12 cellular contexts compared by ENCODE assay signal in genomic region chr7:47941136-47941844, GRCh38. TPM values are rescaled to one million over a fixed set of nuclear protein-coding genes. Genes with fewer than 3 reads are reported as not detected.
A peak's percentile ranks its signal among the peaks of the same experiment; 100 is the strongest.
DNase-seq lines count a peak whose midpoint lies in the region; ATAC-seq and TF ChIP-seq lines count a peak whose summit lies in the region.
"Had no signal": no experiment of that assay in that cellular context is flagged by ENCODE, and none has a peak within 500 bp of the region (broad histone marks: within the 10 kb centered on the region; RNA-seq: fewer than 3 reads in every experiment).

No MANE protein-coding gene starts in this region.

- no peaks in the 10 kb centered on the region for H3K36me3 ChIP-seq in HUES64 (ENCODE audit: insufficient read depth, low read length)
- no peaks in the 10 kb centered on the region for H3K36me3 ChIP-seq in upper lobe of left lung

- TF ChIP-seq EP300 in upper lobe of left lung (IDR thresholded peaks at IDR 0.05), result peak; percentile 22 to 85 (median 68)

- peak; percentile 39 to 40 for ATAC-seq in upper lobe of left lung (ENCODE audit: low FRiP score in 2 of 2)
- ATAC-seq in HG02884 (IDR thresholded peaks at IDR 0.05; ENCODE audit: unreplicated experiment), result no peak

- no peaks in the 10 kb centered on the region for H3K9me3 ChIP-seq in HUES64 (ENCODE audit: insufficient read depth, low read depth, low read length)
- no peaks in the 10 kb centered on the region for H3K9me3 ChIP-seq in upper lobe of left lung

- DNase-seq in cardiac fibroblast (ENCODE audit: low read depth in 2 of 2) (peak; percentile 92), kidney glomerular epithelial cell (lab: John Stamatoyannopoulos, UW) (peak; percentile 35), upper lobe of left lung (peak in 1 of 2 donors; percentile 64), NCI-H345 treated with DMSO at 0.1 percent for 48 hours (lab: John Stamatoyannopoulos, UW; ENCODE audit: unreplicated experiment) (no peak), UCSD-AML1 (lab: John Stamatoyannopoulos, UW; ENCODE audit: unreplicated experiment) (no peak), Ammon's horn (ENCODE audit: low spot score) (no peak)
- DNase-seq: activated CD4-positive, alpha-beta memory T cell treated with anti-CD3 and anti-CD28 coated beads for 36 hours; NCI-H526 treated with DMSO at 0.1 percent for 48 hours; stimulated activated CD4-positive, alpha-beta T cell treated with anti-CD3 and anti-CD28 coated beads, Interleukin-12 subunit alpha, Interleukin-12 subunit beta, amount 100 ng/mL, for 4 hours had no signal

- H3K4me1 ChIP-seq in HUES64 (ENCODE audit: insufficient read depth, low read length) (peaks cover 22% of the 10 kb centered on the region), upper lobe of left lung (peaks cover 24 to 34% (median 29%) of the 10 kb centered on the region in 4 donors)

- TF ChIP-seq POLR2A in upper lobe of left lung (IDR thresholded peaks at IDR 0.05), result peak in 1 of 4 donors; percentile 19

- H3K27me3 ChIP-seq in HUES64 (ENCODE audit: insufficient read depth, low read length) (no peaks in the 10 kb centered on the region), upper lobe of left lung (no peaks in the 10 kb centered on the region)

- H3K9ac ChIP-seq in HUES64 (ENCODE audit: low read depth, low read length), result no peak overlapping the region

- 77% methylated on average over 9 of the region's 9 CpGs for WGBS in HUES64
- 44 to 49% methylated on average over 9 of the region's 9 CpGs for WGBS in upper lobe of left lung, 2 donors

- H3K4me3 ChIP-seq in HUES64 (ENCODE audit: low read length), result no peak overlapping the region
- H3K4me3 ChIP-seq in cardiac fibroblast (replicated peaks in 1 of 2; ENCODE audit: low read depth in 2 of 2, low read length in 2 of 2), result no peak overlapping the region
- H3K4me3 ChIP-seq in upper lobe of left lung, result no peak overlapping the region

- H3K27ac ChIP-seq in HUES64 (ENCODE audit: low read depth, low read length) (peak overlapping the region; percentile 22; the same call in 1 of the 2 replicates), upper lobe of left lung (peak overlapping the region; percentile 73 to 91 (median 84))
- H3K27ac ChIP-seq: epithelial cell of prostate had no signal

- TF ChIP-seq CTCF in cardiac fibroblast (IDR thresholded peaks at IDR 0.05; ENCODE audit: low read depth, low read length) (no peak), upper lobe of left lung (IDR thresholded peaks at IDR 0.05) (no peak)

RNA-seq across cellular contexts. Expression of gene PKD1L1, which starts 7.0 kb away (rescaled TPM):
- polyA plus RNA-seq in HUES64 (2013, experiment 1 of 2), result 0.10 TPM
- under 0.01 TPM for polyA plus RNA-seq in HUES64 (2013, experiment 2 of 2)
- total RNA-seq in upper lobe of left lung, result 1 to 10 TPM in 2 of 6 donors, under 1 TPM in 4; 0.46 to 4.8 (median 0.75) TPM

RNA-seq across cellular contexts. Expression of gene HUS1, which starts 38.1 kb away (rescaled TPM):
- 17.2 TPM for polyA plus RNA-seq in HUES64 (2013, experiment 1 of 2)
- 18.4 TPM for polyA plus RNA-seq in HUES64 (2013, experiment 2 of 2)
- 10 to 100 TPM; 24.2 to 38.8 (median 26.7) TPM for total RNA-seq in upper lobe of left lung

Comparison
In these comparisons a context has a peak if more than half of its experiments do, and no peak if none do; other contexts are left out.
1. DNase-seq: peak in cardiac fibroblast (2 of 2) and kidney glomerular epithelial cell (single experiment); none in NCI-H345 treated with DMSO at 0.1 percent for 48 hours (single experiment), UCSD-AML1 (single experiment) and Ammon's horn (single experiment).